Comparison of ENCODE assay signal across 18 cellular contexts in genomic region chr22:18090286-18090685, GRCh38. TPM values are rescaled to one million over a fixed set of nuclear protein-coding genes. Genes with fewer than 3 reads are reported as not detected.
DNase-seq lines count a peak whose midpoint lies in the region; ATAC-seq, FAIRE-seq and TF ChIP-seq lines count a peak whose summit lies in the region.
"Had no signal": no experiment of that assay in that cellular context is flagged by ENCODE, and none has a peak within 500 bp of the region (broad histone marks: within the 10 kb centered on the region; RNA-seq: fewer than 3 reads in every experiment).

No MANE protein-coding gene starts in this region.

- in situ Hi-C loops in GM12878 (cut with MboI): no loop called here

- H3K79me2 ChIP-seq in GM12878 (ENCODE audit: control insufficient read depth, insufficient read depth, low read length): peaks cover 2% of the 10 kb centered on the region

- H3K4me3 ChIP-seq in Caco-2 (ENCODE audit: low read depth, low read length) (no peak overlapping the region), GM12878 (no peak overlapping the region)
- H3K4me3 ChIP-seq: PC-9, SJCRH30 had no signal

- no peaks in the 10 kb centered on the region for H4K20me1 ChIP-seq in GM12878 (ENCODE audit: control insufficient read depth, insufficient read depth)

- no peak for TF ChIP-seq RAD21 in GM12878 (IDR thresholded peaks at IDR 0.05; ENCODE audit: insufficient read depth, low read depth, low read length)

- H3K4me1 ChIP-seq in Caco-2 (0 out of 2 replicates have a peak, but pooled peaks cover 5% of the 10 kb centered on the region), GM12878 (ENCODE audit: control insufficient read depth, insufficient read depth, low read length) (peaks cover 43% of the 10 kb centered on the region)
- H3K4me1 ChIP-seq: SJCRH30 had no signal

- no peak for ATAC-seq in GM12878
- ATAC-seq in stimulated activated naive B cell treated with anti-CD40 and anti-IgM and Interleukin-4, amounts not matched to agents 10 μg/mL and 1 μg/mL and 100 μg/mL, for 72 hours (replicated peaks): no peak
- ATAC-seq in GM18502 (IDR thresholded peaks at IDR 0.05; ENCODE audit: poor library complexity, unreplicated experiment): no peak

- no peak for FAIRE-seq in GM12878 (lab: Jason Lieb, UNC)
- FAIRE-seq: G401.6, H1 had no signal

- H3K27ac ChIP-seq in GM12878 (ENCODE audit: control insufficient read depth, insufficient read depth): no peak overlapping the region
- H3K27ac ChIP-seq: KMS-11, PC-9, SJCRH30 had no signal

- H3K36me3 Mint-ChIP-seq in Caco-2 (ENCODE audit: insufficient read depth, unreplicated experiment): peaks cover 54% of the 10 kb centered on the region
- peaks cover 57% of the 10 kb centered on the region for H3K36me3 Mint-ChIP-seq in nephron (ENCODE audit: low read depth)
- peaks cover 47 to 68% of the 10 kb centered on the region in 2 donors for H3K36me3 Mint-ChIP-seq in stimulated activated naive B cell treated with anti-CD40 and anti-IgM and Interleukin-4, amounts not matched to agents 10 μg/mL and 1 μg/mL and 100 μg/mL, for 72 hours

- SMC1A ChIA-PET in GM12878 (lab: Charles Lee; ENCODE audit: uncharacterized antibody, unreplicated experiment): interaction anchor here (1.9 to 6.8 kb wide), 2 partner anchors 12 to 16 kb away, joined by 6 to 69 read pairs; partner anchors contain the start of gene PEX26

- no peaks in the 10 kb centered on the region for H3K27me3 Mint-ChIP-seq in Caco-2 (ENCODE audit: insufficient read depth, unreplicated experiment)
- H3K27me3 Mint-ChIP-seq in nephron (ENCODE audit: low read depth): no peaks in the 10 kb centered on the region
- H3K27me3 Mint-ChIP-seq in stimulated activated naive B cell treated with anti-CD40 and anti-IgM and Interleukin-4, amounts not matched to agents 10 μg/mL and 1 μg/mL and 100 μg/mL, for 72 hours: no peaks in the 10 kb centered on the region

- TSS peak; percentile 17 for BruUV-seq in Caco-2 (replicated peaks; lab: Mats Ljungman, UMichigan)
- BruUV-seq in GM12878 (replicated peaks; lab: Mats Ljungman, UMichigan): TSS peak; percentile 55

- CTCF ChIA-PET in Caco-2 (lab: Charles Lee) (no interaction called here), GM12878 (lab: Yijun Ruan, JAX) (interaction anchor here (0.9 to 4.6 kb wide), 3 partner anchors 11 to 24 kb away, joined by 3 to 22 read pairs (median 3); partner anchors contain the start of gene PEX26)

- no peak overlapping the region for H3K9ac ChIP-seq in GM12878 (ENCODE audit: control insufficient read depth, insufficient read depth, low read length)
- H3K9ac ChIP-seq: KMS-11 had no signal

- TF ChIP-seq EP300 in GM12878 (IDR thresholded peaks at IDR 0.05; ENCODE audit: borderline replicate concordance in 1 of 2, control insufficient read depth in 1 of 2, low read depth in 2 of 2, low read length in 2 of 2): no peak

- H3K9me3 Mint-ChIP-seq in Caco-2 (ENCODE audit: unreplicated experiment) (no peaks in the 10 kb centered on the region), nephron (no peaks in the 10 kb centered on the region)
- no peaks in the 10 kb centered on the region for H3K9me3 Mint-ChIP-seq in stimulated activated naive B cell treated with anti-CD40 and anti-IgM and Interleukin-4, amounts not matched to agents 10 μg/mL and 1 μg/mL and 100 μg/mL, for 72 hours
- H3K9me3 Mint-ChIP-seq: CD14-positive monocyte had no signal

- intact Hi-C loops in Caco-2 (cut with micrococcal nuclease; ENCODE audit: unreplicated experiment) (no loop called here), GM12878 (cut with micrococcal nuclease; ENCODE audit: unreplicated experiment) (no loop called here)

- H3K4me1 Mint-ChIP-seq in Caco-2 (ENCODE audit: low read depth, unreplicated experiment) (peaks cover 6% of the 10 kb centered on the region), nephron (peaks cover 9% of the 10 kb centered on the region)
- H3K4me1 Mint-ChIP-seq in stimulated activated naive B cell treated with anti-CD40 and anti-IgM and Interleukin-4, amounts not matched to agents 10 μg/mL and 1 μg/mL and 100 μg/mL, for 72 hours: peaks cover 15 to 28% of the 10 kb centered on the region in 2 donors
- H3K4me1 Mint-ChIP-seq: CD14-positive monocyte had no signal

- no peak for DNase-seq in Caco-2
- no peak for DNase-seq in GM12878 (ENCODE audit: low read depth, low spot score)
- DNase-seq in stimulated activated naive B cell treated with anti-CD40 and anti-IgM and Interleukin-4, amounts not matched to agents 10 μg/mL and 1 μg/mL and 100 μg/mL, for 72 hours: no peak
- no peak for DNase-seq in GF-D8 (lab: John Stamatoyannopoulos, UW)
- no peak for DNase-seq in stimulated activated CD4-positive, alpha-beta T cell treated with anti-CD3 and anti-CD28 coated beads, Interleukin-1b, Interleukin-23, amount 100 ng/mL, for 48 hours
- DNase-seq: AML-193, COR-L47, MV-4-11, NCI-H1694 treated with DMSO at 0.1 percent for 48 hours, NCI-H748 treated with DMSO at 0.1 percent for 48 hours, PC-9, SJCRH30 had no signal

- H3K9me3 ChIP-seq in Caco-2 (no peaks in the 10 kb centered on the region), GM12878 (replicated peaks; ENCODE audit: control insufficient read depth, insufficient read depth, low read length) (no peaks in the 10 kb centered on the region; the same call in 2 of the 3 replicates)
- H3K9me3 ChIP-seq: SJCRH30 had no signal

- H3K4me3 Mint-ChIP-seq in Caco-2 (ENCODE audit: unreplicated experiment): no peak overlapping the region
- no peak overlapping the region for H3K4me3 Mint-ChIP-seq in nephron
- H3K4me3 Mint-ChIP-seq in stimulated activated naive B cell treated with anti-CD40 and anti-IgM and Interleukin-4, amounts not matched to agents 10 μg/mL and 1 μg/mL and 100 μg/mL, for 72 hours: no peak overlapping the region
- H3K4me3 Mint-ChIP-seq: CD14-positive monocyte had no signal

- WGBS in GM12878 (ENCODE audit: insufficient coverage, insufficient replicate concordance, low lambda C conversion rate, missing lambda C conversion rate): 91% methylated on average over 8 of the region's 8 CpGs

- no peak overlapping the region for H2AFZ ChIP-seq in GM12878 (ENCODE audit: control insufficient read depth, low read depth, low read length)
- H2AFZ ChIP-seq: PC-9 had no signal

- RAD21 ChIA-PET in GM12878 (lab: Charles Lee; ENCODE audit: unreplicated experiment): interaction anchor here (1.0 to 2.0 kb wide), 2 partner anchors 11 to 60 kb away, joined by 3 to 6 read pairs; partner anchors contain the start of gene USP18

- POLR2A ChIA-PET in Caco-2 (lab: Charles Lee): no interaction called here
- POLR2A ChIA-PET in GM12878 (lab: Charles Lee): no interaction called here

- peak; percentile 45; the same call in 1 of the 2 replicates for TF ChIP-seq POLR2A in GM12878 (IDR thresholded peaks at IDR 0.05; ENCODE audit: low read depth, low read length)

- H3K27ac Mint-ChIP-seq in Caco-2 (ENCODE audit: unreplicated experiment): no peak overlapping the region
- peak overlapping the region; percentile 6 to 43 (median 18) for H3K27ac Mint-ChIP-seq in nephron
- H3K27ac Mint-ChIP-seq in stimulated activated naive B cell treated with anti-CD40 and anti-IgM and Interleukin-4, amounts not matched to agents 10 μg/mL and 1 μg/mL and 100 μg/mL, for 72 hours: peak overlapping the region; percentile 31

- TF ChIP-seq CTCF in Caco-2 (IDR thresholded peaks at IDR 0.05; ENCODE audit: insufficient read depth in 1 of 2, low read depth in 1 of 2, low read length in 1 of 2, severe bottlenecking in 1 of 2, unreplicated experiment in 1 of 2) (no peak), GM12878 (IDR thresholded peaks at IDR 0.05 in 2 of 3, conservative IDR thresholded peaks at IDR 0.05 in 1 of 3; ENCODE audit: control insufficient read depth in 2 of 3, extremely low read depth in 1 of 3, insufficient read depth in 1 of 3, low read depth in 3 of 3, low read length in 3 of 3) (no peak), nephron (IDR thresholded peaks at IDR 0.05; ENCODE audit: unreplicated experiment in 3 of 3) (no peak)

- H3K27me3 ChIP-seq in Caco-2 (replicated peaks; ENCODE audit: control insufficient read depth, insufficient read depth, low read length) (no peaks in the 10 kb centered on the region), GM12878 (replicated peaks in 1 of 2; ENCODE audit: control insufficient read depth in 2 of 2, insufficient read depth in 2 of 2, low read length in 1 of 2) (no peaks in the 10 kb centered on the region)
- H3K27me3 ChIP-seq: SJCRH30 had no signal

- H3K36me3 ChIP-seq in Caco-2 (ENCODE audit: control insufficient read depth, insufficient read depth, low read length) (peaks cover 2% of the 10 kb centered on the region; the same call in 1 of the 2 replicates), GM12878 (ENCODE audit: control insufficient read depth in 2 of 2, insufficient read depth in 2 of 2, low read length in 1 of 2) (peaks cover 16 to 30% of the 10 kb centered on the region in 2 experiments; a peak in 3 of 4 replicates)

- H3K4me2 ChIP-seq in GM12878 (ENCODE audit: control insufficient read depth, insufficient read depth): no peak overlapping the region
- H3K4me2 ChIP-seq: KMS-11, PC-9 had no signal

RNA-seq across cellular contexts. Expression of gene PEX26, which starts 12.5 kb away (rescaled TPM):
- total RNA-seq in Caco-2 (2022) (37.9 and 40.6 TPM in 2 replicates), GM12878 (2014; rRNA removed) (24.1 and 25.8 TPM in 2 replicates), GM12878 (2014; rRNA removed; fragmentation: Illumina TruSeq; extraction: Trizol) (16.6 and 19.7 TPM in 2 replicates), GM12878 (2021) (50.0 and 50.8 TPM in 2 replicates)
- 32.1 and 35.1 TPM in 2 replicates for total RNA-seq in GM12878 (2013; cell fraction: nucleolus; rRNA removed)
- 10.9 TPM for polyA plus RNA-seq in GM12878 (2011; ENCODE audit: low read depth)
- polyA plus RNA-seq in GM12878 (2011; rRNA removed) (21.5 and 29.1 TPM in 2 replicates), GM12878 (2014; fragmentation: Illumina TruSeq; extraction: Trizol) (15.3 and 25.2 TPM in 2 replicates), GM12878 (2014; fragmentation: Nextera tagmentation; extraction: Ambion mirVana) (1 to 10 TPM in 1 of 2 experiments, under 1 TPM in 1; 0.79 to 1.1 TPM), GM12878 (2014; rRNA removed) (35.5 and 39.9 TPM in 2 replicates), GM12878 (2016; fragmentation: Nextera tagmentation; extraction: Ambion mirVana) (1 to 10 TPM; 6.2 to 6.9 TPM)
- polyA plus RNA-seq in GM12878 (2011; cell fraction: cytosol; rRNA removed): 45.9 and 46.4 TPM in 2 replicates
- polyA plus RNA-seq in GM12878 (2011; cell fraction: nucleus; rRNA removed): 21.1 and 25.5 TPM in 2 replicates
- polyA plus RNA-seq in GM12878 (2012): 20.4 and 25.0 TPM in 2 replicates
- 35.8 and 47.0 TPM in 2 replicates for polyA minus RNA-seq in GM12878 (2011; rRNA and poly(A)+ RNA removed)
- polyA minus RNA-seq in GM12878 (2011; cell fraction: cytosol; rRNA and poly(A)+ RNA removed): 16.1 and 18.3 TPM in 2 replicates
- polyA minus RNA-seq in GM12878 (2011; cell fraction: nucleus; rRNA and poly(A)+ RNA removed): 8.1 and 13.5 TPM in 2 replicates

RNA-seq across cellular contexts. Expression of gene TUBA8, which starts 20.3 kb away (rescaled TPM):
- total RNA-seq in Caco-2 (2022) (0.56 and 0.73 TPM in 2 replicates), GM12878 (2014; rRNA removed) (20.9 and 24.1 TPM in 2 replicates), GM12878 (2014; rRNA removed; fragmentation: Illumina TruSeq; extraction: Trizol) (11.9 and 14.7 TPM in 2 replicates), GM12878 (2021) (21.0 and 21.1 TPM in 2 replicates)
- 7.2 and 8.4 TPM in 2 replicates for total RNA-seq in GM12878 (2013; cell fraction: nucleolus; rRNA removed)
- polyA plus RNA-seq in GM12878 (2011; ENCODE audit: low read depth): 7.9 TPM
- polyA plus RNA-seq in GM12878 (2011; rRNA removed) (4.1 and 7.0 TPM in 2 replicates), GM12878 (2014; fragmentation: Illumina TruSeq; extraction: Trizol) (13.1 and 23.7 TPM in 2 replicates), GM12878 (2014; fragmentation: Nextera tagmentation; extraction: Ambion mirVana) (1 to 10 TPM; 2.2 to 5.5 TPM), GM12878 (2014; rRNA removed) (25.5 and 26.0 TPM in 2 replicates), GM12878 (2016; fragmentation: Nextera tagmentation; extraction: Ambion mirVana) (10 to 100 TPM; 27.3 to 30.3 TPM)
- polyA plus RNA-seq in GM12878 (2011; cell fraction: cytosol; rRNA removed): 11.6 and 12.3 TPM in 2 replicates
- polyA plus RNA-seq in GM12878 (2011; cell fraction: nucleus; rRNA removed): 6.2 and 6.5 TPM in 2 replicates
- 8.5 and 13.0 TPM in 2 replicates for polyA plus RNA-seq in GM12878 (2012)
- 4.2 and 7.4 TPM in 2 replicates for polyA minus RNA-seq in GM12878 (2011; rRNA and poly(A)+ RNA removed)
- polyA minus RNA-seq in GM12878 (2011; cell fraction: cytosol; rRNA and poly(A)+ RNA removed): 1.4 and 1.6 TPM in 2 replicates
- polyA minus RNA-seq in GM12878 (2011; cell fraction: nucleus; rRNA and poly(A)+ RNA removed): 0.48 and 1.4 TPM in 2 replicates

RNA-seq across cellular contexts. Expression of gene USP18, which starts 59.7 kb away (rescaled TPM):
- 2.4 and 3.0 TPM in 2 replicates for total RNA-seq in Caco-2 (2022)
- 9.9 and 10.7 TPM in 2 replicates for total RNA-seq in GM12878 (2013; cell fraction: nucleolus; rRNA removed)
- total RNA-seq in GM12878 (2014; rRNA removed): 58.5 and 66.4 TPM in 2 replicates
- 39.8 and 43.0 TPM in 2 replicates for total RNA-seq in GM12878 (2014; rRNA removed; fragmentation: Illumina TruSeq; extraction: Trizol)
- 37.5 and 42.7 TPM in 2 replicates for total RNA-seq in GM12878 (2021)
- 29.6 TPM for polyA plus RNA-seq in GM12878 (2011; ENCODE audit: low read depth)
- 83.5 and 84.7 TPM in 2 replicates for polyA plus RNA-seq in GM12878 (2011; rRNA removed)
- polyA plus RNA-seq in GM12878 (2011; cell fraction: cytosol; rRNA removed): 76.9 and 77.8 TPM in 2 replicates
- 54.3 and 59.3 TPM in 2 replicates for polyA plus RNA-seq in GM12878 (2011; cell fraction: nucleus; rRNA removed)
- polyA plus RNA-seq in GM12878 (2012): 29.4 and 36.3 TPM in 2 replicates
- 42.3 and 44.7 TPM in 2 replicates for polyA plus RNA-seq in GM12878 (2014; fragmentation: Illumina TruSeq; extraction: Trizol)
- polyA plus RNA-seq in GM12878 (2014; fragmentation: Nextera tagmentation; extraction: Ambion mirVana): 10 to 100 TPM; 53.0 to 65.7 TPM
- polyA plus RNA-seq in GM12878 (2014; rRNA removed): 53.0 and 65.8 TPM in 2 replicates
- 10 to 100 TPM; 60.6 to 66.8 TPM for polyA plus RNA-seq in GM12878 (2016; fragmentation: Nextera tagmentation; extraction: Ambion mirVana)
- polyA minus RNA-seq in GM12878 (2011; rRNA and poly(A)+ RNA removed): 55.4 and 67.0 TPM in 2 replicates
- polyA minus RNA-seq in GM12878 (2011; cell fraction: cytosol; rRNA and poly(A)+ RNA removed): 17.2 and 18.8 TPM in 2 replicates
- polyA minus RNA-seq in GM12878 (2011; cell fraction: nucleus; rRNA and poly(A)+ RNA removed): 8.5 and 12.8 TPM in 2 replicates
